In the genomic region with DNA sequence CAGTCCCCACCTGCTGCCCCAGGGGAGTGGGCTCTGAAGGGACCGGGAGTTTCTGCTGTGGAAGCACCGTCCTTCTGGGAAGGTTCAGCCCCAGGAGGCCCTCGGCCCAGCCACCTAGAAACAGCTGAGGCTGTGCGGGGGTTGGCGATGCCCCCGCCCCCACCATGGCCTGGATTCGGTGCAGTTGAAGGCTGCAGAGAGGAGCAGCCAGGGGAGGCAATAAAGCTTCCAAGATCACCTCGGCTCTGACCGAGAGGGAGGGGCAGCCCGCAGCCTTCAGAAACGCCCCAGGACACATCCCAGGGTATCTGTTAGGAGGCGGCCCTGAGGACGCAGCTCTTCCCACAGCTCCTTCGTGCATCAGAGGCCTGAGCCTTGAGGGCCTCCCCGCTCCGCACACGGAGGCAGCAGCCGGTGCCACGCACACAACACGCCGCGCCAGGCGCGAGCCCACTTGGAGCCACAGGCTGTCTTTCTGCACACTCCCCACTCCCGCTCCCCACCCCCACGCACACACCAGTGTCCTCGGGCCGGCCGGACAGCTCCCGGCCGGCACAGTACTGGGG, we compare ENCODE assay signal across 1 cellular context.
TF ChIP-seq lines count a peak whose summit lies in the region.

No MANE protein-coding gene starts in this region.

TF ChIP-seq in SK-N-SH, 30 proteins besides CTCF, POLR2A, EP300 and RAD21 (continued from another document):
- TF ChIP-seq, protein P1, sequence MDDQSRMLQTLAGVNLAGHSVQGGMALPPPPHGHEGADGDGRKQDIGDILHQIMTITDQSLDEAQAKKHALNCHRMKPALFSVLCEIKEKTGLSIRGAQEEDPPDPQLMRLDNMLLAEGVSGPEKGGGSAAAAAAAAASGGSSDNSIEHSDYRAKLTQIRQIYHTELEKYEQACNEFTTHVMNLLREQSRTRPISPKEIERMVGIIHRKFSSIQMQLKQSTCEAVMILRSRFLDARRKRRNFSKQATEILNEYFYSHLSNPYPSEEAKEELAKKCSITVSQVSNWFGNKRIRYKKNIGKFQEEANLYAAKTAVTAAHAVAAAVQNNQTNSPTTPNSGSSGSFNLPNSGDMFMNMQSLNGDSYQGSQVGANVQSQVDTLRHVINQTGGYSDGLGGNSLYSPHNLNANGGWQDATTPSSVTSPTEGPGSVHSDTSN (IDR thresholded peaks at IDR 0.05) = no peak
- TF ChIP-seq, protein P2, sequence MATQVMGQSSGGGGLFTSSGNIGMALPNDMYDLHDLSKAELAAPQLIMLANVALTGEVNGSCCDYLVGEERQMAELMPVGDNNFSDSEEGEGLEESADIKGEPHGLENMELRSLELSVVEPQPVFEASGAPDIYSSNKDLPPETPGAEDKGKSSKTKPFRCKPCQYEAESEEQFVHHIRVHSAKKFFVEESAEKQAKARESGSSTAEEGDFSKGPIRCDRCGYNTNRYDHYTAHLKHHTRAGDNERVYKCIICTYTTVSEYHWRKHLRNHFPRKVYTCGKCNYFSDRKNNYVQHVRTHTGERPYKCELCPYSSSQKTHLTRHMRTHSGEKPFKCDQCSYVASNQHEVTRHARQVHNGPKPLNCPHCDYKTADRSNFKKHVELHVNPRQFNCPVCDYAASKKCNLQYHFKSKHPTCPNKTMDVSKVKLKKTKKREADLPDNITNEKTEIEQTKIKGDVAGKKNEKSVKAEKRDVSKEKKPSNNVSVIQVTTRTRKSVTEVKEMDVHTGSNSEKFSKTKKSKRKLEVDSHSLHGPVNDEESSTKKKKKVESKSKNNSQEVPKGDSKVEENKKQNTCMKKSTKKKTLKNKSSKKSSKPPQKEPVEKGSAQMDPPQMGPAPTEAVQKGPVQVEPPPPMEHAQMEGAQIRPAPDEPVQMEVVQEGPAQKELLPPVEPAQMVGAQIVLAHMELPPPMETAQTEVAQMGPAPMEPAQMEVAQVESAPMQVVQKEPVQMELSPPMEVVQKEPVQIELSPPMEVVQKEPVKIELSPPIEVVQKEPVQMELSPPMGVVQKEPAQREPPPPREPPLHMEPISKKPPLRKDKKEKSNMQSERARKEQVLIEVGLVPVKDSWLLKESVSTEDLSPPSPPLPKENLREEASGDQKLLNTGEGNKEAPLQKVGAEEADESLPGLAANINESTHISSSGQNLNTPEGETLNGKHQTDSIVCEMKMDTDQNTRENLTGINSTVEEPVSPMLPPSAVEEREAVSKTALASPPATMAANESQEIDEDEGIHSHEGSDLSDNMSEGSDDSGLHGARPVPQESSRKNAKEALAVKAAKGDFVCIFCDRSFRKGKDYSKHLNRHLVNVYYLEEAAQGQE (IDR thresholded peaks at IDR 0.05; ENCODE audit: low read depth, low read length) = no peak
- TF ChIP-seq YY1 (IDR thresholded peaks at IDR 0.05; ENCODE audit: low read depth) (no peak), RCOR1 (IDR thresholded peaks at IDR 0.05; ENCODE audit: low read length) (no peak), FOXJ3 (CRISPR knock-in tag; IDR thresholded peaks at IDR 0.05) (no peak), TCF12 (IDR thresholded peaks at IDR 0.05) (no peak)
